Comparison of ENCODE assay signal across 20 cellular contexts in the genomic region with DNA sequence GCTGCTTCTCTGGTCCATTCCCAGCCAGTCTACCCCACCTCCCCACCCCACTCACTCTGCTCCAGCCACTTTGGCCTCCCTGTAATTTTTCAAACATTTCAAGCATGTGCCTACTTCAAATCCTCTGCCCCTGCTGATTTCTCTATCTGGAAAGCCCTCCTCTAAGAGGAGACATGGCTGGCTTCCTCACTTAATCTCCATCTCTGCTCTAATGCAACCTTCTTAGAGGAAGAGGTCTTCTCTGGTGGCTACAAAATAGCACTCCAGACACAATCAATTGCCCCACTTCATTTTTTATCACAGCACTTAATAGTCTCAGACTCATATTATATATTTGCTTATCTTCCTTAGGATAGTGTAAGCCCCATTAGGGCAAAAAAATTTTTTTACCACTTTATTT.
"Had no signal": no experiment of that assay in that cellular context is flagged by ENCODE, and none has a peak within 500 bp of the region (broad histone marks: within the 10 kb centered on the region; RNA-seq: fewer than 3 reads in every experiment).

No MANE protein-coding gene starts in this region.

- H3K4me3 ChIP-seq: esophagus squamous epithelium, gastroesophageal sphincter, right lobe of liver, spleen, stomach, thoracic aorta, transverse colon had no signal

- H3K27me3 Mint-ChIP-seq: dendritic cell treated with granulocyte-macrophage colony-stimulating factor and Interleukin-4, amounts not matched to agents 40 ng/mL and 50 ng/mL, for 4 days; naive thymus-derived CD4-positive, alpha-beta T cell; stimulated activated memory B cell treated with anti-CD40 and anti-IgM and Interleukin-4, amounts not matched to agents 10 μg/mL and 1 μg/mL and 100 μg/mL, for 72 hours had no signal

- H3K4me1 ChIP-seq: esophagus squamous epithelium, gastroesophageal sphincter, right lobe of liver, stomach had no signal

- H3K9me3 ChIP-seq: esophagus squamous epithelium, gastroesophageal sphincter, right lobe of liver, spleen, stomach, thoracic aorta, transverse colon had no signal

- H3K27ac ChIP-seq: esophagus squamous epithelium, gastroesophageal sphincter, right lobe of liver, spleen, stomach, thoracic aorta, transverse colon had no signal

- H3K36me3 Mint-ChIP-seq: stimulated activated memory B cell treated with anti-CD40 and anti-IgM and Interleukin-4, amounts not matched to agents 10 μg/mL and 1 μg/mL and 100 μg/mL, for 72 hours had no signal

- H3K27ac Mint-ChIP-seq: dendritic cell treated with granulocyte-macrophage colony-stimulating factor and Interleukin-4, amounts not matched to agents 40 ng/mL and 50 ng/mL, for 4 days; stimulated activated memory B cell treated with anti-CD40 and anti-IgM and Interleukin-4, amounts not matched to agents 10 μg/mL and 1 μg/mL and 100 μg/mL, for 72 hours had no signal

- H3K4me3 Mint-ChIP-seq: dendritic cell treated with granulocyte-macrophage colony-stimulating factor and Interleukin-4, amounts not matched to agents 40 ng/mL and 50 ng/mL, for 4 days; naive thymus-derived CD4-positive, alpha-beta T cell; neural crest cell; stimulated activated memory B cell treated with anti-CD40 and anti-IgM and Interleukin-4, amounts not matched to agents 10 μg/mL and 1 μg/mL and 100 μg/mL, for 72 hours had no signal

- DNase-seq: esophagus squamous epithelium; foreskin fibroblast; glutamatergic neuron; islet precursor cell; mammary epithelial cell; naive thymus-derived CD4-positive, alpha-beta T cell; right lobe of liver; spleen; stimulated activated CD4-positive, alpha-beta T cell treated with anti-CD3 and anti-CD28 coated beads, Interleukin-15, amount 100 ng/mL, for 24 hours; stimulated activated CD4-positive, alpha-beta T cell treated with anti-CD3 and anti-CD28 coated beads, Interleukin-1b, Interleukin-23, amount 100 ng/mL, for 48 hours; stimulated activated CD4-positive, alpha-beta T cell treated with anti-CD3 and anti-CD28 coated beads, Interleukin-4, amount 100 ng/mL, for 24 hours; stomach; substantia nigra; transverse colon had no signal

- H3K9me3 Mint-ChIP-seq: dendritic cell treated with granulocyte-macrophage colony-stimulating factor and Interleukin-4, amounts not matched to agents 40 ng/mL and 50 ng/mL, for 4 days; stimulated activated memory B cell treated with anti-CD40 and anti-IgM and Interleukin-4, amounts not matched to agents 10 μg/mL and 1 μg/mL and 100 μg/mL, for 72 hours had no signal

- H3K36me3 ChIP-seq: esophagus squamous epithelium, gastroesophageal sphincter, right lobe of liver, spleen, stomach, thoracic aorta, transverse colon had no signal

- H3K4me1 Mint-ChIP-seq: neural crest cell had no signal

- ATAC-seq: gastroesophageal sphincter; left lobe of liver; right lobe of liver; stimulated activated memory B cell treated with anti-CD40 and anti-IgM and Interleukin-4, amounts not matched to agents 10 μg/mL and 1 μg/mL and 100 μg/mL, for 72 hours had no signal
